ENCODE assay signal across 12 cellular contexts in the genomic region with DNA sequence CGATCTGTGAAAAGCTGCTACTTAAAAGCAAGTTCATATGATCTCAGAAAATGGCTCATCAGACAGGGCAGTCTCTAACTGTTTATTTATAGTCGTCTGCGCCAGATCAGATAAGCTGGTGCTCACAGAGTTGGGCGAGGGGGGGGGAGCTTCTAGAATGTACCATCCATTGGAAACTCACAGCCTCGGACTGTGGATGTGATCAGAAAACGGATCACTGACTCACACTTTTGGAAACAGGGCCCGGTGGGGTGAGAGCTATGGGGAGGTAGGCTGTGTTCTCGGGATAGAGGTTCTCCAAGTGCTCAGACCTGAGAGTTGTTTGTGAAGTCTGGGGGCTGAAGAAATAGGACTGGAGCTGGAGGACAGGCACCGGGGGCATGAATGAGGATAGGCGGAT. TPM values are rescaled to one million over a fixed set of nuclear protein-coding genes. Genes with fewer than 3 reads are reported as not detected.
DNase-seq lines count a peak whose midpoint lies in the region; ATAC-seq and TF ChIP-seq lines count a peak whose summit lies in the region.
"Had no signal": no experiment of that assay in that cellular context is flagged by ENCODE, and none has a peak within 500 bp of the region (broad histone marks: within the 10 kb centered on the region; RNA-seq: fewer than 3 reads in every experiment).

No MANE protein-coding gene starts in this region.

- TF ChIP-seq CTCF in fibroblast of villous mesenchyme (IDR thresholded peaks at IDR 0.05; ENCODE audit: insufficient read depth, low read depth, low read length): no peak
- TF ChIP-seq CTCF in smooth muscle cell (IDR thresholded peaks at IDR 0.05; ENCODE audit: borderline replicate concordance, insufficient read depth, poor library complexity, severe bottlenecking): no peak

- H3K79me2 ChIP-seq in smooth muscle cell (ENCODE audit: low read depth): no peaks in the 10 kb centered on the region

- no peaks in the 10 kb centered on the region for H3K27me3 ChIP-seq in smooth muscle cell (ENCODE audit: low read depth)

- peak overlapping the region; percentile 28 for H2AFZ ChIP-seq in smooth muscle cell (ENCODE audit: low read depth)

- H3K9me3 ChIP-seq in smooth muscle cell (replicated peaks; ENCODE audit: low read depth): no peaks in the 10 kb centered on the region
- H3K9me3 ChIP-seq: lower lobe of right lung had no signal

- peak overlapping the region; percentile 67 for H3K4me2 ChIP-seq in smooth muscle cell

- 38% methylated on average over 10 of the region's 10 CpGs for WGBS in smooth muscle cell (ENCODE audit: low lambda C conversion rate)

- H3K4me1 ChIP-seq in smooth muscle cell (ENCODE audit: low read depth): peaks cover 16% of the 10 kb centered on the region
- H3K4me1 ChIP-seq: lower lobe of right lung had no signal

- no peaks in the 10 kb centered on the region for H3F3A ChIP-seq in smooth muscle cell (ENCODE audit: low read depth)

- no peak for ATAC-seq in GM19035 (IDR thresholded peaks at IDR 0.05; ENCODE audit: unreplicated experiment)
- no peak for ATAC-seq in GM21447 (IDR thresholded peaks at IDR 0.05; ENCODE audit: unreplicated experiment)
- ATAC-seq: lower lobe of right lung had no signal

- no peak overlapping the region for H3K9ac ChIP-seq in smooth muscle cell (ENCODE audit: low read depth)

- no peaks in the 10 kb centered on the region for H3K36me3 ChIP-seq in smooth muscle cell (ENCODE audit: low read depth)
- H3K36me3 ChIP-seq: lower lobe of right lung had no signal

- H4K20me1 ChIP-seq in smooth muscle cell (ENCODE audit: low read depth): no peaks in the 10 kb centered on the region

- DNase-seq in H4 (ENCODE audit: low spot score) (peak; percentile 84), amniotic epithelial cell (ENCODE audit: low read depth) (peak; percentile 92), fibroblast of villous mesenchyme (ENCODE audit: low read depth) (peak; percentile 89), smooth muscle cell (lab: John Stamatoyannopoulos, UW; ENCODE audit: unreplicated experiment) (no peak), NCI-H146 treated with DMSO at 0.1 percent for 48 hours (lab: John Stamatoyannopoulos, UW; ENCODE audit: unreplicated experiment) (no peak)
- DNase-seq: activated CD4-positive, alpha-beta T cell treated with anti-CD3 and anti-CD28 coated beads, Interleukin-2, amount 50 U/mL, for 4 hours; glutamatergic neuron; lower lobe of right lung; NCI-H1930 had no signal

- H3K27ac ChIP-seq in smooth muscle cell (ENCODE audit: low read depth): peak overlapping the region; percentile 68
- H3K27ac ChIP-seq: lower lobe of right lung had no signal

- H3K4me3 ChIP-seq in fibroblast of villous mesenchyme (ENCODE audit: low read depth, low read length): no peak overlapping the region
- H3K4me3 ChIP-seq in smooth muscle cell: no peak overlapping the region
- H3K4me3 ChIP-seq: lower lobe of right lung had no signal

RNA-seq across cellular contexts. Expression of gene APCDD1L, which starts 35.5 kb away (rescaled TPM):
- total RNA-seq in H4 (2014; rRNA removed; shearing (Covaris generic)): 1.5 and 1.7 TPM in 2 replicates
- total RNA-seq in fibroblast of villous mesenchyme (0.86 and 2.9 TPM in 2 replicates), smooth muscle cell (8.1 and 9.4 TPM in 2 replicates)
- 18.3 and 20.6 TPM in 2 replicates for polyA plus RNA-seq in smooth muscle cell
- total RNA-seq: lower lobe of right lung, progenitor cell of endocrine pancreas had no signal

Comparison
In these comparisons a context has a peak if more than half of its experiments do, and no peak if none do; other contexts are left out.
1. DNase-seq: peak in H4 (single experiment), amniotic epithelial cell (single experiment) and fibroblast of villous mesenchyme (single experiment); none in smooth muscle cell (single experiment) and NCI-H146 treated with DMSO at 0.1 percent for 48 hours (single experiment).